ENCODE assay signal across 1 cellular context in the genomic region with DNA sequence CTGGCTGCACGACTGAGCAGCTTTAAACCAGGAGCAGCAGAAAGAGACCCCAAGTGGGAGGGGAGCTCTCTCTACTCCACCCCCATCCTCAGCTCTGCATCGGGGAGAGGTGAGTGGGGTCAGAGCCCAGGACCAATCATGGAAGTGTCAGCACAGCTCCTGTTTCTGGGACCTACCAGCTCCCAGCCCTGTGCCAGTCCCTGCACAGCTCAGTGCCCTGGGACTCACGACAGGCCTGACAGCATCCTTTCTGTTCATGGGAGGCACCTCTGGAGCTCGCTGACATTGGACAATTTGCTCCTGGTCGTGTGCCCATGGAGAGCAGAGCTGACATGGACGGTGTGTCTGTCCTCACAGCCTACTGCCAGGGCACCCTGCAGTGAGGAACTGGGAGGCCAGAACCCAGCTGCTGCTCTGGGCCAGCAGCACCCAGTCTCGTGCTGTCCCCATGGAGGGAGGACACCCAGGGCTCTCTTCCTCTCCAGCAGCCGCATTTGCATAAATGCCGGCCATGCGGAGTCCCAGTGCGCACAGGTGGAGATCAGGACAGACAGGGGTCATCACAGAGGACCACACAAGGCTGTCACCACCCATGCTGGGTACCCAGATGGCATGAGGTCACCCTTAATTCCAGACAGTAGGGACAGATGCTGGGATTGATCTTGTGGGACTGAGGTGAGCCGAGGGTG.
A peak's percentile ranks its signal among the peaks of the same experiment; 100 is the strongest.
TF ChIP-seq lines count a peak whose summit lies in the region.

No MANE protein-coding gene starts in this region.

TF ChIP-seq in HepG2, 621 proteins besides CTCF, POLR2A, EP300 and RAD21:
- TF ChIP-seq NCOA5 (CRISPR knock-in tag; IDR thresholded peaks at IDR 0.05) (no peak), HNRNPL (IDR thresholded peaks at IDR 0.05; ENCODE audit: low read depth, low read length) (0 out of 2 replicates have a peak, but pooled peaks have one; percentile 1), ZNF687 (CRISPR knock-in tag; IDR thresholded peaks at IDR 0.05) (peak; percentile 62; the same call in 1 of the 2 replicates), HCFC1 (IDR thresholded peaks at IDR 0.05; ENCODE audit: low read depth, low read length) (no peak), ZNF12 (CRISPR knock-in tag; IDR thresholded peaks at IDR 0.05) (no peak), SAP130 (CRISPR knock-in tag; IDR thresholded peaks at IDR 0.05; ENCODE audit: low read depth) (peak; percentile 1; the same call in 1 of the 2 replicates), ZNF557 (CRISPR knock-in tag; IDR thresholded peaks at IDR 0.05) (no peak), CHD4 (IDR thresholded peaks at IDR 0.05; ENCODE audit: borderline replicate concordance, low read length) (no peak)
- TF ChIP-seq, protein P1, sequence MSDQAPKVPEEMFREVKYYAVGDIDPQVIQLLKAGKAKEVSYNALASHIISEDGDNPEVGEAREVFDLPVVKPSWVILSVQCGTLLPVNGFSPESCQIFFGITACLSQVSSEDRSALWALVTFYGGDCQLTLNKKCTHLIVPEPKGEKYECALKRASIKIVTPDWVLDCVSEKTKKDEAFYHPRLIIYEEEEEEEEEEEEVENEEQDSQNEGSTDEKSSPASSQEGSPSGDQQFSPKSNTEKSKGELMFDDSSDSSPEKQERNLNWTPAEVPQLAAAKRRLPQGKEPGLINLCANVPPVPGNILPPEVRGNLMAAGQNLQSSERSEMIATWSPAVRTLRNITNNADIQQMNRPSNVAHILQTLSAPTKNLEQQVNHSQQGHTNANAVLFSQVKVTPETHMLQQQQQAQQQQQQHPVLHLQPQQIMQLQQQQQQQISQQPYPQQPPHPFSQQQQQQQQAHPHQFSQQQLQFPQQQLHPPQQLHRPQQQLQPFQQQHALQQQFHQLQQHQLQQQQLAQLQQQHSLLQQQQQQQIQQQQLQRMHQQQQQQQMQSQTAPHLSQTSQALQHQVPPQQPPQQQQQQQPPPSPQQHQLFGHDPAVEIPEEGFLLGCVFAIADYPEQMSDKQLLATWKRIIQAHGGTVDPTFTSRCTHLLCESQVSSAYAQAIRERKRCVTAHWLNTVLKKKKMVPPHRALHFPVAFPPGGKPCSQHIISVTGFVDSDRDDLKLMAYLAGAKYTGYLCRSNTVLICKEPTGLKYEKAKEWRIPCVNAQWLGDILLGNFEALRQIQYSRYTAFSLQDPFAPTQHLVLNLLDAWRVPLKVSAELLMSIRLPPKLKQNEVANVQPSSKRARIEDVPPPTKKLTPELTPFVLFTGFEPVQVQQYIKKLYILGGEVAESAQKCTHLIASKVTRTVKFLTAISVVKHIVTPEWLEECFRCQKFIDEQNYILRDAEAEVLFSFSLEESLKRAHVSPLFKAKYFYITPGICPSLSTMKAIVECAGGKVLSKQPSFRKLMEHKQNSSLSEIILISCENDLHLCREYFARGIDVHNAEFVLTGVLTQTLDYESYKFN (CRISPR knock-in tag; conservative IDR thresholded peaks at IDR 0.05), result 0 out of 2 replicates have a peak, but pooled peaks have one; percentile 2
